In the genomic region with DNA sequence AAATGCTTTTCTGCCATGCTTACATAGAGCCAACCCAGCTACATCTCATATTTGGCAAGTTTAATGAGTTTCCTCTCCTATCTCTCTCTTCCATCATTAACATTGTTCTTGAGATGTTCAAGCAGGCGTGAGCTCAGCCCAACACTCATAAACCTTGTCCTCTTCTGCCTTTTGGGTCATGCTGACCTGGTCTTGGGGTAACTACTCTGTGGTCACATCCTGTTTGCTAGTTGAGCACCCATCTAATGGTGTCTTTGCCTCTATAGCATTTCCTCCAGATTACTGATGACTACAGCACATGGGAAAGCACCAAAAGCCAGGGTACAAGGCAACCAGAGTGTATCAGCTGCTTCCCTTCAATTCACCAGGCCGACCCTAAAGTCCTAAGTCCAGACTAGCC, we compare ENCODE assay signal across 19 cellular contexts.
DNase-seq lines count a peak whose midpoint lies in the region; ATAC-seq, FAIRE-seq and TF ChIP-seq lines count a peak whose summit lies in the region.
"Had no signal": no experiment of that assay in that cellular context is flagged by ENCODE, and none has a peak within 500 bp of the region (broad histone marks: within the 10 kb centered on the region; RNA-seq: fewer than 3 reads in every experiment).

No MANE protein-coding gene starts in this region.

- H3K9me3 ChIP-seq in MM.1S (replicated peaks; ENCODE audit: insufficient read depth, low read length) (no peaks in the 10 kb centered on the region), right atrium auricular region (no peaks in the 10 kb centered on the region)
- H3K9me3 ChIP-seq: BLaER1 had no signal

- intact Hi-C loops in activated CD8-positive, alpha-beta T cell treated with anti-CD3 and anti-CD28 coated beads for 36 hours (cut with micrococcal nuclease) = no loop called here

- no peaks in the 10 kb centered on the region for H3K27me3 ChIP-seq in MM.1S (replicated peaks; ENCODE audit: insufficient read depth, low read length)
- H3K27me3 ChIP-seq in right atrium auricular region = no peaks in the 10 kb centered on the region
- H3K27me3 ChIP-seq: BLaER1 had no signal

- H3K4me3 Mint-ChIP-seq in activated CD8-positive, alpha-beta T cell treated with anti-CD3 and anti-CD28 coated beads, Interleukin-2, amount 10 ng/mL, durations not matched to agents 7 days and 5 days = no peak overlapping the region
- no peak overlapping the region for H3K4me3 Mint-ChIP-seq in activated CD8-positive, alpha-beta T cell treated with anti-CD3 and anti-CD28 coated beads for 36 hours
- no peak overlapping the region for H3K4me3 Mint-ChIP-seq in nephron
- H3K4me3 Mint-ChIP-seq: CD14-positive monocyte, GM23338 had no signal

- no peak for ATAC-seq in activated CD8-positive, alpha-beta T cell treated with anti-CD3 and anti-CD28 coated beads, Interleukin-2, amount 10 ng/mL, durations not matched to agents 7 days and 5 days
- ATAC-seq in activated CD8-positive, alpha-beta T cell treated with anti-CD3 and anti-CD28 coated beads for 36 hours = no peak
- ATAC-seq: GM23338 had no signal

- no peaks in the 10 kb centered on the region for H3K4me1 ChIP-seq in MM.1S (ENCODE audit: low read length)
- no peaks in the 10 kb centered on the region for H3K4me1 ChIP-seq in right atrium auricular region
- H3K4me1 ChIP-seq: BLaER1 had no signal

- no peaks in the 10 kb centered on the region for H4K20me1 ChIP-seq in MM.1S (ENCODE audit: insufficient read depth, low read length)
- H4K20me1 ChIP-seq: BLaER1 had no signal

- peaks cover 11% of the 10 kb centered on the region for H3K9me3 Mint-ChIP-seq in activated CD8-positive, alpha-beta T cell treated with anti-CD3 and anti-CD28 coated beads, Interleukin-2, amount 10 ng/mL, durations not matched to agents 7 days and 5 days (ENCODE audit: insufficient read depth)
- H3K9me3 Mint-ChIP-seq in activated CD8-positive, alpha-beta T cell treated with anti-CD3 and anti-CD28 coated beads for 36 hours = peaks cover 1% of the 10 kb centered on the region
- no peaks in the 10 kb centered on the region for H3K9me3 Mint-ChIP-seq in nephron
- H3K9me3 Mint-ChIP-seq: GM23338 had no signal

- H3K36me3 Mint-ChIP-seq in activated CD8-positive, alpha-beta T cell treated with anti-CD3 and anti-CD28 coated beads, Interleukin-2, amount 10 ng/mL, durations not matched to agents 7 days and 5 days (ENCODE audit: low read depth) = peaks cover 5% of the 10 kb centered on the region
- no peaks in the 10 kb centered on the region for H3K36me3 Mint-ChIP-seq in activated CD8-positive, alpha-beta T cell treated with anti-CD3 and anti-CD28 coated beads for 36 hours (ENCODE audit: low read depth)
- H3K36me3 Mint-ChIP-seq in nephron (ENCODE audit: low read depth) = no peaks in the 10 kb centered on the region
- H3K36me3 Mint-ChIP-seq: CD14-positive monocyte; CD4-positive, alpha-beta memory T cell had no signal

- POLR2A ChIA-PET in activated CD8-positive, alpha-beta T cell treated with anti-CD3 and anti-CD28 coated beads, Interleukin-2, amount 10 ng/mL, durations not matched to agents 7 days and 5 days (lab: Charles Lee) = no interaction called here
- POLR2A ChIA-PET in activated CD8-positive, alpha-beta T cell treated with anti-CD3 and anti-CD28 coated beads for 36 hours (lab: Charles Lee) = no interaction called here

- H3F3A ChIP-seq in MM.1S (ENCODE audit: insufficient read depth, low read length) = no peaks in the 10 kb centered on the region

- H3K4me2 ChIP-seq in MM.1S (ENCODE audit: low read depth, low read length) = no peak overlapping the region
- H3K4me2 ChIP-seq: BLaER1, GM23338 had no signal

- peak overlapping the region; percentile 70 for H3K27ac Mint-ChIP-seq in activated CD8-positive, alpha-beta T cell treated with anti-CD3 and anti-CD28 coated beads, Interleukin-2, amount 10 ng/mL, durations not matched to agents 7 days and 5 days
- no peak overlapping the region for H3K27ac Mint-ChIP-seq in activated CD8-positive, alpha-beta T cell treated with anti-CD3 and anti-CD28 coated beads for 36 hours
- H3K27ac Mint-ChIP-seq in nephron = peak overlapping the region in 2 of 3 experiments; percentile 22 to 44
- H3K27ac Mint-ChIP-seq: CD14-positive monocyte, GM23338 had no signal

- no peak overlapping the region for H3K27ac ChIP-seq in MM.1S (ENCODE audit: low read length)
- H3K27ac ChIP-seq in right atrium auricular region = no peak overlapping the region
- H3K27ac ChIP-seq: 22Rv1, BLaER1, HL-60 had no signal

- H2AFZ ChIP-seq in MM.1S (ENCODE audit: low read length) = no peak overlapping the region
- H2AFZ ChIP-seq: GM23338 had no signal

- CTCF ChIA-PET in activated CD8-positive, alpha-beta T cell treated with anti-CD3 and anti-CD28 coated beads, Interleukin-2, amount 10 ng/mL, durations not matched to agents 7 days and 5 days (lab: Charles Lee) = interaction anchor here (1.3 to 4.6 kb wide), 6 partner anchors 11 to 705 kb away, joined by 3 to 17 read pairs (median 4); no protein-coding TSS in a partner anchor
- CTCF ChIA-PET in activated CD8-positive, alpha-beta T cell treated with anti-CD3 and anti-CD28 coated beads for 36 hours (lab: Charles Lee) = interaction anchor here (1.4 to 3.0 kb wide), 4 partner anchors 9 to 302 kb away, joined by 3 to 14 read pairs (median 6); no protein-coding TSS in a partner anchor

- H3K4me1 Mint-ChIP-seq in activated CD8-positive, alpha-beta T cell treated with anti-CD3 and anti-CD28 coated beads, Interleukin-2, amount 10 ng/mL, durations not matched to agents 7 days and 5 days (ENCODE audit: low read depth) = peaks cover 35% of the 10 kb centered on the region
- H3K4me1 Mint-ChIP-seq in activated CD8-positive, alpha-beta T cell treated with anti-CD3 and anti-CD28 coated beads for 36 hours (ENCODE audit: low read depth) = peaks cover 13% of the 10 kb centered on the region
- H3K4me1 Mint-ChIP-seq in nephron = peaks cover 17% of the 10 kb centered on the region
- H3K4me1 Mint-ChIP-seq: CD14-positive monocyte had no signal

- H3K27me3 Mint-ChIP-seq in activated CD8-positive, alpha-beta T cell treated with anti-CD3 and anti-CD28 coated beads, Interleukin-2, amount 10 ng/mL, durations not matched to agents 7 days and 5 days (ENCODE audit: low read depth) = no peaks in the 10 kb centered on the region
- H3K27me3 Mint-ChIP-seq in activated CD8-positive, alpha-beta T cell treated with anti-CD3 and anti-CD28 coated beads for 36 hours = no peaks in the 10 kb centered on the region
- H3K27me3 Mint-ChIP-seq in nephron (ENCODE audit: low read depth) = no peaks in the 10 kb centered on the region

- DNase-seq in activated CD8-positive, alpha-beta T cell treated with anti-CD3 and anti-CD28 coated beads, Interleukin-2, amount 10 ng/mL, durations not matched to agents 7 days and 5 days = no peak
- no peak for DNase-seq in activated CD8-positive, alpha-beta T cell treated with anti-CD3 and anti-CD28 coated beads for 36 hours
- DNase-seq in MM.1S (peak; percentile 10), NCI-H2107 treated with DMSO at 0.1 percent for 48 hours (lab: John Stamatoyannopoulos, UW; ENCODE audit: unreplicated experiment) (no peak), NCI-H2171 (lab: John Stamatoyannopoulos, UW) (no peak), right atrium auricular region (ENCODE audit: low spot score) (no peak)
- DNase-seq: CD4-positive, alpha-beta memory T cell; DMS153; DMS79; GDM1; HCEC 1CT had no signal

- H3K4me3 ChIP-seq in MM.1S (ENCODE audit: low read length) = no peak overlapping the region
- no peak overlapping the region for H3K4me3 ChIP-seq in right atrium auricular region
- H3K4me3 ChIP-seq: BLaER1, GM23338 had no signal

- no peaks in the 10 kb centered on the region for H3K36me3 ChIP-seq in MM.1S (replicated peaks; ENCODE audit: insufficient read depth, low read length)
- H3K36me3 ChIP-seq in right atrium auricular region = no peaks in the 10 kb centered on the region
- H3K36me3 ChIP-seq: BLaER1 had no signal

- no peak overlapping the region for H3K9ac ChIP-seq in MM.1S (ENCODE audit: low read length)
- H3K9ac ChIP-seq: BLaER1 had no signal

- H3K79me2 ChIP-seq in MM.1S (ENCODE audit: low read length) = no peaks in the 10 kb centered on the region

- TF ChIP-seq CTCF in activated CD8-positive, alpha-beta T cell treated with anti-CD3 and anti-CD28 coated beads for 36 hours (IDR thresholded peaks at IDR 0.05) = no peak
- TF ChIP-seq CTCF in MM.1S (IDR thresholded peaks at IDR 0.05; ENCODE audit: low read length) (no peak), nephron (IDR thresholded peaks at IDR 0.05; ENCODE audit: unreplicated experiment in 3 of 3) (no peak), right atrium auricular region (IDR thresholded peaks at IDR 0.05) (no peak)

- FAIRE-seq in endometrium (lab: Jason Lieb, UNC) = peak; percentile 64
- FAIRE-seq: H54 had no signal

- H3K9me2 ChIP-seq in MM.1S (replicated peaks; ENCODE audit: insufficient read depth, low read length) = no peaks in the 10 kb centered on the region
